Comparison of ENCODE assay signal across 8 cellular contexts in the genomic region with DNA sequence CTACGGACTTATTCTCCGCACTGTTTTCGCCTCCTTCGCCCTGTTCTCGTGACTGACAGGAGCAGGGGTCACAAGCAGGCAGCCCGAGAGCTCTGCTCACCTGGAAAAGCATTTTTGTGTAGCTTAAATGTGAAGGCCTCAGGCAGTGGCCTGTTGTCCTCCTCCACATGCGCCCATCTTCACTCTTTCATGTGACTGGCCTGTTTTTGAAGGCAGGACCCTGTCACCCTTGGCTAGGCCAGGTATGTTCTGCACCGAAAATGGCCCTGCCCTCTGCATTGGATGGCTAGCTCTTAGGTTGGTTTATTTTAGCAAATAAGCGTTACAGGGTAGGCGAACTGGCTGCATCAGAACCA. TPM values are rescaled to one million over a fixed set of nuclear protein-coding genes. Genes with fewer than 3 reads are reported as not detected.
DNase-seq lines count a peak whose midpoint lies in the region; ATAC-seq and TF ChIP-seq lines count a peak whose summit lies in the region.

No MANE protein-coding gene starts in this region.

- POLR2A ChIA-PET in T-cell (lab: Charles Lee): no interaction called here

- CTCF ChIA-PET in T-cell (lab: Charles Lee): no interaction called here

- H3K36me3 Mint-ChIP-seq in T-cell (no peaks in the 10 kb centered on the region), glutamatergic neuron (ENCODE audit: unreplicated experiment) (peaks cover 7% of the 10 kb centered on the region)

- H3K4me3 ChIP-seq in GM12865 (ENCODE audit: low read depth, low read length): peak overlapping the region; percentile 93

- no peak for TF ChIP-seq CTCF in GM12865 (IDR thresholded peaks at IDR 0.05; ENCODE audit: insufficient read depth, low read depth, low read length, missing control alignments)
- no peak for TF ChIP-seq CTCF in glutamatergic neuron (IDR thresholded peaks at IDR 0.05; ENCODE audit: partially characterized antibody, unreplicated experiment)

- H3K9me3 Mint-ChIP-seq in T-cell (peaks cover 0 to 7% (median 0%) of the 10 kb centered on the region in 3 donors), glutamatergic neuron (ENCODE audit: unreplicated experiment) (peaks cover 2% of the 10 kb centered on the region)

- no peaks in the 10 kb centered on the region for H3K27me3 Mint-ChIP-seq in T-cell
- peaks cover 6% of the 10 kb centered on the region for H3K27me3 Mint-ChIP-seq in glutamatergic neuron (ENCODE audit: unreplicated experiment)

- peak in 1 of 4 experiments; percentile 3 for ATAC-seq in T-cell (replicated peaks in 1 of 4)
- no peak for ATAC-seq in HG03457 (IDR thresholded peaks at IDR 0.05; ENCODE audit: unreplicated experiment)

- H3K27ac Mint-ChIP-seq in T-cell: peak overlapping the region; percentile 20 to 86
- H3K27ac Mint-ChIP-seq in glutamatergic neuron (ENCODE audit: unreplicated experiment): peak overlapping the region; percentile 98

- peak overlapping the region; percentile 85 to 93 (median 87) for H3K4me3 Mint-ChIP-seq in T-cell
- peak overlapping the region; percentile 99 for H3K4me3 Mint-ChIP-seq in glutamatergic neuron (ENCODE audit: unreplicated experiment)

- DNase-seq in GM12865 (ENCODE audit: low read depth): peak; percentile 5
- no peak for DNase-seq in T-cell
- DNase-seq in glutamatergic neuron: no peak
- DNase-seq in renal cortical epithelial cell (ENCODE audit: low read depth): peak; percentile 11
- no peak for DNase-seq in GDM1 (lab: John Stamatoyannopoulos, UW)
- no peak for DNase-seq in cerebellar cortex (ENCODE audit: low spot score)
- DNase-seq in midbrain (lab: John Stamatoyannopoulos, UW): no peak

- H3K4me1 Mint-ChIP-seq in T-cell: peaks cover 15 to 21% (median 20%) of the 10 kb centered on the region in 3 donors
- peaks cover 4% of the 10 kb centered on the region for H3K4me1 Mint-ChIP-seq in glutamatergic neuron (ENCODE audit: low read depth, unreplicated experiment)

RNA-seq across cellular contexts. Expression of gene CPLANE1, which starts 0.6 kb away (rescaled TPM):
- 1 to 10 TPM; 5.1 to 9.4 (median 7.7) TPM for total RNA-seq in T-cell
- total RNA-seq in glutamatergic neuron (ENCODE audit: unreplicated experiment): 37.6 TPM
- total RNA-seq in renal cortical epithelial cell: 13.5 and 31.6 TPM in 2 replicates

Comparison
In these comparisons a context has a peak if more than half of its experiments do, and no peak if none do; other contexts are left out.
1. DNase-seq: peak in GM12865 (single experiment) and renal cortical epithelial cell (single experiment); none in T-cell (0 of 34), glutamatergic neuron (single experiment), GDM1 (single experiment), cerebellar cortex (single experiment) and midbrain (single experiment).